ENCODE assay signal across 2 cellular contexts in genomic region chr17:32875904-32876413, GRCh38.
TF ChIP-seq lines count a peak whose summit lies in the region.

No MANE protein-coding gene starts in this region.

TF ChIP-seq in HCT116, 20 proteins besides CTCF, POLR2A, EP300 and RAD21:
- no peak for TF ChIP-seq YY1 (IDR thresholded peaks at IDR 0.05; ENCODE audit: extremely low read depth, insufficient replicate concordance, low read depth, low read length)

TF ChIP-seq in K562, 482 proteins besides CTCF, POLR2A, EP300 and RAD21:
- TF ChIP-seq EWSR1 (IDR thresholded peaks at IDR 0.05; ENCODE audit: borderline replicate concordance, low read depth, partially characterized antibody) (no peak), CREB5 (CRISPR knock-in tag; IDR thresholded peaks at IDR 0.05) (no peak), AFF1 (IDR thresholded peaks at IDR 0.05; ENCODE audit: low read depth in 1 of 2, partially characterized antibody in 2 of 2) (no peak), ZNF274 (IDR thresholded peaks at IDR 0.05; ENCODE audit: borderline replicate concordance, low read depth, low read length) (no peak), ZNF830 (CRISPR knock-in tag; IDR thresholded peaks at IDR 0.05) (no peak), ZNF197 (CRISPR knock-in tag; IDR thresholded peaks at IDR 0.05; ENCODE audit: low read depth) (no peak), RBBP5 (IDR thresholded peaks at IDR 0.05; ENCODE audit: borderline replicate concordance, insufficient read depth, low read length, poor library complexity, severe bottlenecking) (no peak), ZNF695 (CRISPR knock-in tag; IDR thresholded peaks at IDR 0.05) (no peak), DPF2 (IDR thresholded peaks at IDR 0.05) (0 out of 2 replicates have a peak, but pooled peaks have one; percentile 45), NR2F6 (CRISPR knock-in tag; IDR thresholded peaks at IDR 0.05) (no peak), FOXP1 (CRISPR knock-in tag; IDR thresholded peaks at IDR 0.05) (no peak), ZNF253 (CRISPR knock-in tag; conservative IDR thresholded peaks at IDR 0.05) (no peak), SUPT5H (IDR thresholded peaks at IDR 0.05) (no peak), POLR2B (IDR thresholded peaks at IDR 0.05; ENCODE audit: low read depth, partially characterized antibody) (no peak), ZNF280A (IDR thresholded peaks at IDR 0.05; ENCODE audit: low read depth, partially characterized antibody) (no peak), IRF9 (tag; IDR thresholded peaks at IDR 0.05) (no peak), HDAC2 (IDR thresholded peaks at IDR 0.05) (0 out of 2 replicates have a peak, but pooled peaks have one; percentile 40), BHLHE40 (IDR thresholded peaks at IDR 0.05; ENCODE audit: low read length) (no peak), SETDB1 (IDR thresholded peaks at IDR 0.05; ENCODE audit: low read length) (no peak), NELFE (IDR thresholded peaks at IDR 0.05; ENCODE audit: insufficient read depth, insufficient read length) (no peak), CHD4 (IDR thresholded peaks at IDR 0.05; ENCODE audit: insufficient read depth, insufficient replicate concordance, low read depth, low read length, poor library complexity, severe bottlenecking) (no peak), ZFX (CRISPR knock-in tag; IDR thresholded peaks at IDR 0.05) (no peak), RBM25 (IDR thresholded peaks at IDR 0.05; ENCODE audit: low read depth, low read length, severe bottlenecking) (no peak), ZNF41 (CRISPR knock-in tag; conservative IDR thresholded peaks at IDR 0.05) (no peak), ARHGAP35 (IDR thresholded peaks at IDR 0.05; ENCODE audit: partially characterized antibody) (no peak), MLLT1 (IDR thresholded peaks at IDR 0.05) (peak in 1 of 2 experiments; percentile 33; a peak in 1 of 4 replicates), CHD1 (IDR thresholded peaks at IDR 0.05; ENCODE audit: low read length) (peak; percentile 11), TFAM (CRISPR knock-in tag; conservative IDR thresholded peaks at IDR 0.05) (no peak), SMAD4 (CRISPR knock-in tag; conservative IDR thresholded peaks at IDR 0.05) (no peak), MXI1 (IDR thresholded peaks at IDR 0.05; ENCODE audit: low read depth, low read length) (no peak), ZBTB40 (IDR thresholded peaks at IDR 0.05) (peak; percentile 36; the same call in 1 of the 2 replicates), ZBTB40 (CRISPR knock-in tag; IDR thresholded peaks at IDR 0.05) (no peak), PKNOX1 (IDR thresholded peaks at IDR 0.05) (0 out of 2 replicates have a peak, but pooled peaks have one; percentile 12), TCF7 (IDR thresholded peaks at IDR 0.05; ENCODE audit: borderline replicate concordance) (no peak), EHMT2 (IDR thresholded peaks at IDR 0.05) (no peak), ZNF140 (CRISPR knock-in tag; IDR thresholded peaks at IDR 0.05) (no peak), PTTG1 (tag; IDR thresholded peaks at IDR 0.05; ENCODE audit: low read depth) (no peak), HNRNPLL (IDR thresholded peaks at IDR 0.05; ENCODE audit: low read depth, low read length, poor library complexity, severe bottlenecking) (peak; percentile 50), ZBTB26 (CRISPR knock-in tag; IDR thresholded peaks at IDR 0.05) (no peak)
